Comparison of ENCODE assay signal across 27 cellular contexts in the genomic region with DNA sequence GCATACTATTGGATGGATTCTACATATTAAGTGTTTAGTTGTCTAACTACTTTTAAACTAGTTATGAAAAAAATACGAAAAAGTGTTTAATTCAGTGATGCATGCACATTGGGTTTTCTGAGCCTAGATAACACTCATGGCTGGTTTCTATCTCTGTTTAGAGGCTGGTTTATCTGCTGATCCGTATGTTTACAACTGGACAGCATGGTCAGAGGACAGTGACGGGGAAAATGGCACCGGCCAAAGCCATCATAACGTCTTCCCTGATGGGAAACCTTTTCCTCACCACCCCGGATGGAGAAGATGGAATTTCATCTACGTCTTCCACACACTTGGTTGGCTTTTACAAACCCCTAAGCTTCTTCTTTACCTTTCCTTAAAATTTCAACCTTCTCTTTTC.
"Had no signal": no experiment of that assay in that cellular context is flagged by ENCODE, and none has a peak within 500 bp of the region (broad histone marks: within the 10 kb centered on the region; RNA-seq: fewer than 3 reads in every experiment).

No MANE protein-coding gene starts in this region.

- H3K36me3 ChIP-seq: colonic mucosa, gastrocnemius medialis had no signal

- H3K4me1 ChIP-seq: colonic mucosa, esophagus muscularis mucosa, esophagus squamous epithelium, foreskin keratinocyte, gastrocnemius medialis, gastroesophageal sphincter, heart left ventricle, heart right ventricle had no signal

- H3K4me3 ChIP-seq: colonic mucosa, coronary artery, dorsolateral prefrontal cortex, esophagus muscularis mucosa, esophagus squamous epithelium, gastrocnemius medialis, gastroesophageal sphincter, heart left ventricle, heart right ventricle had no signal

- H3K9me3 ChIP-seq: colonic mucosa, esophagus squamous epithelium, gastrocnemius medialis had no signal

- FAIRE-seq: colon, endometrium, endothelial cell of umbilical vein, frontal cortex had no signal

- DNase-seq: colonic mucosa; cortex of kidney; dermis blood vessel endothelial cell; dorsolateral prefrontal cortex; effector CD4-positive, alpha-beta T cell; effector CD8-positive, alpha-beta T cell; effector memory CD4-positive, alpha-beta T cell; effector memory CD8-positive, alpha-beta T cell; endodermal cell; esophagus squamous epithelium; foreskin fibroblast; foreskin keratinocyte; foreskin melanocyte; gastrocnemius medialis; glutamatergic neuron; head of caudate nucleus; heart left ventricle; heart right ventricle had no signal

- ATAC-seq: effector memory CD8-positive, alpha-beta T cell; esophagus mucosa; foreskin keratinocyte; gastrocnemius medialis; gastroesophageal sphincter; heart left ventricle; heart right ventricle had no signal

- H3K27ac ChIP-seq: colonic mucosa, coronary artery, dorsolateral prefrontal cortex, epithelial cell of prostate, esophagus muscularis mucosa, esophagus squamous epithelium, foreskin keratinocyte, gastrocnemius medialis, gastroesophageal sphincter, heart left ventricle, heart right ventricle had no signal

- H3K27me3 ChIP-seq: colonic mucosa, esophagus muscularis mucosa, foreskin keratinocyte, gastroesophageal sphincter, heart left ventricle had no signal
